ENCODE assay signal across 8 cellular contexts in the genomic region with DNA sequence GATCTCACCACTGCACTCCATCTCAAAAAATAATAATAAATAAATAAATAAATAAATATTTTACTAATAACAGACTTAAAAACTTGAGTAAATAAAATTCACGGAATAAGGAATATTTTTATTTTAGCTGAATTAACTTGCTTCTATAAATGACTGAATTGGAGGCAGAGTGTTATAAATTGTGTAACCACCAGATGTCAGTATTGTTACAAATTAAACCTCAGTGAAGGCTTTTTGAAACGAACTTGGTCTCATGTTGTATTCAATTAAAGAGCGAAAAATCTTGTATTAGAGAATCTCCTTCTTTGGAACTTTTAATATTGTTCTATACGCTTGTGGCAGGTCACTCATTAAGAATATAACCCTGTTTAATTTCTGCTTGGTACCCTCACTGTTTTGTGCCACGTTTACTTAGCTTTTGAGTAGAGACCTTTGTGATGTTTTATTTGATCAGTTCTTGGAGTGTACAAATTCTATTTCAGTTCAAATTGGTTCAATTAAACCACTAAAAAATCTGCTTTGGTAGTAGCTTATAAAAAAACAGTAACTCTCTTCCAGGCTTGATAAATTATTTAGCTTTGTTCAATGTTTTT. TPM values are rescaled to one million over a fixed set of nuclear protein-coding genes. Genes with fewer than 3 reads are reported as not detected.
DNase-seq lines count a peak whose midpoint lies in the region; ATAC-seq and TF ChIP-seq lines count a peak whose summit lies in the region.

No MANE protein-coding gene starts in this region.

- no peaks in the 10 kb centered on the region for H3K9me3 ChIP-seq in sigmoid colon

- no peaks in the 10 kb centered on the region for H3K36me3 Mint-ChIP-seq in activated naive CD4-positive, alpha-beta T cell treated with anti-CD3 and anti-CD28 coated beads, Interleukin-2, amount 10 ng/mL, durations not matched to agents 7 days and 5 days

- CTCF ChIA-PET in activated naive CD4-positive, alpha-beta T cell treated with anti-CD3 and anti-CD28 coated beads, Interleukin-2, amount 10 ng/mL, durations not matched to agents 7 days and 5 days (lab: Charles Lee): interaction anchor here (0.6 to 4.2 kb wide), 18 partner anchors 16 to 732 kb away, joined by 3 to 51 read pairs (median 4); no protein-coding TSS in a partner anchor

- H3K4me1 Mint-ChIP-seq in activated naive CD4-positive, alpha-beta T cell treated with anti-CD3 and anti-CD28 coated beads, Interleukin-2, amount 10 ng/mL, durations not matched to agents 7 days and 5 days: no peaks in the 10 kb centered on the region

- ATAC-seq in GM21390 (IDR thresholded peaks at IDR 0.05; ENCODE audit: unreplicated experiment): peak; percentile 81
- ATAC-seq in SK-N-SH treated with all-trans-retinoic acid at 6 μM for 48 hours: peak; percentile 77

- no peaks in the 10 kb centered on the region for H3K4me1 ChIP-seq in sigmoid colon

- no peak overlapping the region for H3K27ac Mint-ChIP-seq in activated naive CD4-positive, alpha-beta T cell treated with anti-CD3 and anti-CD28 coated beads, Interleukin-2, amount 10 ng/mL, durations not matched to agents 7 days and 5 days

- H3K27me3 ChIP-seq in sigmoid colon: no peaks in the 10 kb centered on the region

- 9 to 24% methylated on average over 5 of the region's 5 CpGs for WGBS in sigmoid colon, 2 donors

- no peak overlapping the region for H3K27ac ChIP-seq in sigmoid colon

- no peak overlapping the region for H3K4me3 ChIP-seq in fibroblast of pulmonary artery (replicated peaks; ENCODE audit: low read depth, low read length)
- no peak overlapping the region for H3K4me3 ChIP-seq in sigmoid colon

- peaks cover 3% of the 10 kb centered on the region for H3K27me3 Mint-ChIP-seq in activated naive CD4-positive, alpha-beta T cell treated with anti-CD3 and anti-CD28 coated beads, Interleukin-2, amount 10 ng/mL, durations not matched to agents 7 days and 5 days

- H3K36me3 ChIP-seq in sigmoid colon: no peaks in the 10 kb centered on the region

- no peaks in the 10 kb centered on the region for H3K9me3 Mint-ChIP-seq in activated naive CD4-positive, alpha-beta T cell treated with anti-CD3 and anti-CD28 coated beads, Interleukin-2, amount 10 ng/mL, durations not matched to agents 7 days and 5 days

- DNase-seq in COR-L47 (lab: John Stamatoyannopoulos, UW) (peak; percentile 28), NCI-H1105 (lab: John Stamatoyannopoulos, UW) (peak; percentile 19), fibroblast of pulmonary artery (ENCODE audit: low read depth) (peak; percentile 77), sigmoid colon (no peak)
- DNase-seq in activated naive CD4-positive, alpha-beta T cell treated with anti-CD3 and anti-CD28 coated beads, Interleukin-2, amount 10 ng/mL, durations not matched to agents 7 days and 5 days: no peak
- DNase-seq in activated naive CD4-positive, alpha-beta T cell treated with Interleukin-2 at 50 U/mL for 16 hours: no peak

- peak; percentile 48 for TF ChIP-seq CTCF in fibroblast of pulmonary artery (IDR thresholded peaks at IDR 0.05; ENCODE audit: low read length, missing control alignments)
- peak; percentile 27 to 72 (median 39) for TF ChIP-seq CTCF in sigmoid colon (IDR thresholded peaks at IDR 0.05)

- H3K4me3 Mint-ChIP-seq in activated naive CD4-positive, alpha-beta T cell treated with anti-CD3 and anti-CD28 coated beads, Interleukin-2, amount 10 ng/mL, durations not matched to agents 7 days and 5 days: no peak overlapping the region

- intact Hi-C loops in sigmoid colon (cut with DNase I): loop anchor here (2.0 kb wide), 1 partner anchor 738 kb away; no protein-coding TSS in a partner anchor

- TF ChIP-seq POLR2A in sigmoid colon (IDR thresholded peaks at IDR 0.05): no peak

- no peak for TF ChIP-seq EP300 in sigmoid colon (IDR thresholded peaks at IDR 0.05)

TF ChIP-seq in SK-N-SH treated with all-trans-retinoic acid at 6 μM for 48 hours, 23 proteins besides CTCF, POLR2A, EP300 and RAD21 (continues in another document):
- TF ChIP-seq, protein P1, sequence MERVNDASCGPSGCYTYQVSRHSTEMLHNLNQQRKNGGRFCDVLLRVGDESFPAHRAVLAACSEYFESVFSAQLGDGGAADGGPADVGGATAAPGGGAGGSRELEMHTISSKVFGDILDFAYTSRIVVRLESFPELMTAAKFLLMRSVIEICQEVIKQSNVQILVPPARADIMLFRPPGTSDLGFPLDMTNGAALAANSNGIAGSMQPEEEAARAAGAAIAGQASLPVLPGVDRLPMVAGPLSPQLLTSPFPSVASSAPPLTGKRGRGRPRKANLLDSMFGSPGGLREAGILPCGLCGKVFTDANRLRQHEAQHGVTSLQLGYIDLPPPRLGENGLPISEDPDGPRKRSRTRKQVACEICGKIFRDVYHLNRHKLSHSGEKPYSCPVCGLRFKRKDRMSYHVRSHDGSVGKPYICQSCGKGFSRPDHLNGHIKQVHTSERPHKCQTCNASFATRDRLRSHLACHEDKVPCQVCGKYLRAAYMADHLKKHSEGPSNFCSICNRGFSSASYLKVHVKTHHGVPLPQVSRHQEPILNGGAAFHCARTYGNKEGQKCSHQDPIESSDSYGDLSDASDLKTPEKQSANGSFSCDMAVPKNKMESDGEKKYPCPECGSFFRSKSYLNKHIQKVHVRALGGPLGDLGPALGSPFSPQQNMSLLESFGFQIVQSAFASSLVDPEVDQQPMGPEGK (CRISPR knock-in tag; IDR thresholded peaks at IDR 0.05; ENCODE audit: borderline replicate concordance): no peak
- TF ChIP-seq, protein P2, sequence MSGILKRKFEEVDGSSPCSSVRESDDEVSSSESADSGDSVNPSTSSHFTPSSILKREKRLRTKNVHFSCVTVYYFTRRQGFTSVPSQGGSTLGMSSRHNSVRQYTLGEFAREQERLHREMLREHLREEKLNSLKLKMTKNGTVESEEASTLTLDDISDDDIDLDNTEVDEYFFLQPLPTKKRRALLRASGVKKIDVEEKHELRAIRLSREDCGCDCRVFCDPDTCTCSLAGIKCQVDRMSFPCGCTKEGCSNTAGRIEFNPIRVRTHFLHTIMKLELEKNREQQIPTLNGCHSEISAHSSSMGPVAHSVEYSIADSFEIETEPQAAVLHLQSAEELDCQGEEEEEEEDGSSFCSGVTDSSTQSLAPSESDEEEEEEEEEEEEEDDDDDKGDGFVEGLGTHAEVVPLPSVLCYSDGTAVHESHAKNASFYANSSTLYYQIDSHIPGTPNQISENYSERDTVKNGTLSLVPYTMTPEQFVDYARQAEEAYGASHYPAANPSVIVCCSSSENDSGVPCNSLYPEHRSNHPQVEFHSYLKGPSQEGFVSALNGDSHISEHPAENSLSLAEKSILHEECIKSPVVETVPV (CRISPR knock-in tag; IDR thresholded peaks at IDR 0.05): no peak
- TF ChIP-seq PPARA (CRISPR knock-in tag; IDR thresholded peaks at IDR 0.05; ENCODE audit: borderline replicate concordance) (no peak), ZNF8 (CRISPR knock-in tag; IDR thresholded peaks at IDR 0.05) (no peak), ZNF70 (CRISPR knock-in tag; IDR thresholded peaks at IDR 0.05) (no peak), SNAI2 (CRISPR knock-in tag; IDR thresholded peaks at IDR 0.05) (no peak), ZC3H10 (CRISPR knock-in tag; IDR thresholded peaks at IDR 0.05) (no peak), OSR1 (CRISPR knock-in tag; IDR thresholded peaks at IDR 0.05) (no peak), BACH2 (CRISPR knock-in tag; IDR thresholded peaks at IDR 0.05; ENCODE audit: borderline replicate concordance) (no peak), CSDC2 (CRISPR knock-in tag; IDR thresholded peaks at IDR 0.05) (no peak), TOX (CRISPR knock-in tag; IDR thresholded peaks at IDR 0.05; ENCODE audit: borderline replicate concordance) (no peak), RARB (CRISPR knock-in tag; IDR thresholded peaks at IDR 0.05) (no peak), ZNF565 (CRISPR knock-in tag; conservative IDR thresholded peaks at IDR 0.05; ENCODE audit: low read depth) (no peak), ISL1 (CRISPR knock-in tag; IDR thresholded peaks at IDR 0.05) (no peak)
- TF ChIP-seq, protein P3, sequence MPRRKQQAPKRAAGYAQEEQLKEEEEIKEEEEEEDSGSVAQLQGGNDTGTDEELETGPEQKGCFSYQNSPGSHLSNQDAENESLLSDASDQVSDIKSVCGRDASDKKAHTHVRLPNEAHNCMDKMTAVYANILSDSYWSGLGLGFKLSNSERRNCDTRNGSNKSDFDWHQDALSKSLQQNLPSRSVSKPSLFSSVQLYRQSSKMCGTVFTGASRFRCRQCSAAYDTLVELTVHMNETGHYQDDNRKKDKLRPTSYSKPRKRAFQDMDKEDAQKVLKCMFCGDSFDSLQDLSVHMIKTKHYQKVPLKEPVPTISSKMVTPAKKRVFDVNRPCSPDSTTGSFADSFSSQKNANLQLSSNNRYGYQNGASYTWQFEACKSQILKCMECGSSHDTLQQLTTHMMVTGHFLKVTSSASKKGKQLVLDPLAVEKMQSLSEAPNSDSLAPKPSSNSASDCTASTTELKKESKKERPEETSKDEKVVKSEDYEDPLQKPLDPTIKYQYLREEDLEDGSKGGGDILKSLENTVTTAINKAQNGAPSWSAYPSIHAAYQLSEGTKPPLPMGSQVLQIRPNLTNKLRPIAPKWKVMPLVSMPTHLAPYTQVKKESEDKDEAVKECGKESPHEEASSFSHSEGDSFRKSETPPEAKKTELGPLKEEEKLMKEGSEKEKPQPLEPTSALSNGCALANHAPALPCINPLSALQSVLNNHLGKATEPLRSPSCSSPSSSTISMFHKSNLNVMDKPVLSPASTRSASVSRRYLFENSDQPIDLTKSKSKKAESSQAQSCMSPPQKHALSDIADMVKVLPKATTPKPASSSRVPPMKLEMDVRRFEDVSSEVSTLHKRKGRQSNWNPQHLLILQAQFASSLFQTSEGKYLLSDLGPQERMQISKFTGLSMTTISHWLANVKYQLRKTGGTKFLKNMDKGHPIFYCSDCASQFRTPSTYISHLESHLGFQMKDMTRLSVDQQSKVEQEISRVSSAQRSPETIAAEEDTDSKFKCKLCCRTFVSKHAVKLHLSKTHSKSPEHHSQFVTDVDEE (CRISPR knock-in tag; IDR thresholded peaks at IDR 0.05): no peak
- TF ChIP-seq, protein P4, sequence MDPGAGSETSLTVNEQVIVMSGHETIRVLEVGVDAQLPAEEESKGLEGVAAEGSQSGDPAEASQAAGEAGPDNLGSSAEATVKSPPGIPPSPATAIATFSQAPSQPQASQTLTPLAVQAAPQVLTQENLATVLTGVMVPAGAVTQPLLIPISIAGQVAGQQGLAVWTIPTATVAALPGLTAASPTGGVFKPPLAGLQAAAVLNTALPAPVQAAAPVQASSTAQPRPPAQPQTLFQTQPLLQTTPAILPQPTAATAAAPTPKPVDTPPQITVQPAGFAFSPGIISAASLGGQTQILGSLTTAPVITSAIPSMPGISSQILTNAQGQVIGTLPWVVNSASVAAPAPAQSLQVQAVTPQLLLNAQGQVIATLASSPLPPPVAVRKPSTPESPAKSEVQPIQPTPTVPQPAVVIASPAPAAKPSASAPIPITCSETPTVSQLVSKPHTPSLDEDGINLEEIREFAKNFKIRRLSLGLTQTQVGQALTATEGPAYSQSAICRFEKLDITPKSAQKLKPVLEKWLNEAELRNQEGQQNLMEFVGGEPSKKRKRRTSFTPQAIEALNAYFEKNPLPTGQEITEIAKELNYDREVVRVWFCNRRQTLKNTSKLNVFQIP (CRISPR knock-in tag; IDR thresholded peaks at IDR 0.05; ENCODE audit: borderline replicate concordance, low read depth): no peak

RNA-seq across cellular contexts. Expression of a gene that starts 45.6 kb away (rescaled TPM):
- total RNA-seq in sigmoid colon: 1 to 10 TPM in 1 of 4 donors, under 1 TPM in 3; 0.28 to 1.8 (median 0.72) TPM
- polyA plus RNA-seq in sigmoid colon: 10 to 100 TPM; 14.8 to 59.4 (median 54.1) TPM

Comparison
In these comparisons a context has a peak if more than half of its experiments do, and no peak if none do; other contexts are left out.
1. DNase-seq: peak in COR-L47 (single experiment), NCI-H1105 (single experiment) and fibroblast of pulmonary artery (single experiment); none in sigmoid colon (single experiment), activated naive CD4-positive, alpha-beta T cell treated with anti-CD3 and anti-CD28 coated beads, Interleukin-2, amount 10 ng/mL, durations not matched to agents 7 days and 5 days (single experiment) and activated naive CD4-positive, alpha-beta T cell treated with Interleukin-2 at 50 U/mL for 16 hours (single experiment).